In genomic region chr19:1935484-1936208, GRCh38 we compare ENCODE assay signal across 8 cellular contexts. TPM values are rescaled to one million over a fixed set of nuclear protein-coding genes. Genes with fewer than 3 reads are reported as not detected.
DNase-seq lines count a peak whose midpoint lies in the region; ATAC-seq and TF ChIP-seq lines count a peak whose summit lies in the region.

No MANE protein-coding gene starts in this region.

- H3K79me2 ChIP-seq in parathyroid adenoma: no peaks in the 10 kb centered on the region

- H3K36me3 ChIP-seq in parathyroid adenoma (ENCODE audit: control insufficient read depth, insufficient read depth, low read length): no peaks in the 10 kb centered on the region

- H3K27me3 Mint-ChIP-seq in activated CD8-positive, alpha-beta memory T cell treated with anti-CD3 and anti-CD28 coated beads, Interleukin-2, amount 10 ng/mL, durations not matched to agents 7 days and 5 days: no peaks in the 10 kb centered on the region

- H3K36me3 Mint-ChIP-seq in activated CD8-positive, alpha-beta memory T cell treated with anti-CD3 and anti-CD28 coated beads, Interleukin-2, amount 10 ng/mL, durations not matched to agents 7 days and 5 days: peaks cover 28% of the 10 kb centered on the region

- no peak overlapping the region for H3K4me3 Mint-ChIP-seq in activated CD8-positive, alpha-beta memory T cell treated with anti-CD3 and anti-CD28 coated beads, Interleukin-2, amount 10 ng/mL, durations not matched to agents 7 days and 5 days

- H2AFZ ChIP-seq in parathyroid adenoma: peak overlapping the region; percentile 64

- DNase-seq in NCI-H1092 treated with DMSO at 0.1 percent for 48 hours (lab: John Stamatoyannopoulos, UW) (peak; percentile 28), NCI-H1092 (lab: John Stamatoyannopoulos, UW) (no peak), NAMALWA (ENCODE audit: low spot score) (peak; percentile 58), cardiac fibroblast (ENCODE audit: low read depth in 2 of 2) (peak; percentile 70 to 82), NCI-H2081 treated with DMSO at 0.1 percent for 48 hours (lab: John Stamatoyannopoulos, UW) (no peak)
- DNase-seq in activated CD8-positive, alpha-beta memory T cell treated with anti-CD3 and anti-CD28 coated beads, Interleukin-2, amount 10 ng/mL, durations not matched to agents 7 days and 5 days: no peak
- no peak for DNase-seq in activated CD4-positive, CD25-positive, alpha-beta regulatory T cell treated with anti-CD3 and anti-CD28 coated beads, Interleukin-2, amount 50 U/mL, for 72 hours

- peaks cover 10% of the 10 kb centered on the region for H3K4me1 ChIP-seq in parathyroid adenoma

- H3K9ac ChIP-seq in parathyroid adenoma: no peak overlapping the region

- H3K27ac Mint-ChIP-seq in activated CD8-positive, alpha-beta memory T cell treated with anti-CD3 and anti-CD28 coated beads, Interleukin-2, amount 10 ng/mL, durations not matched to agents 7 days and 5 days: no peak overlapping the region

- ATAC-seq in activated CD8-positive, alpha-beta memory T cell treated with anti-CD3 and anti-CD28 coated beads, Interleukin-2, amount 10 ng/mL, durations not matched to agents 7 days and 5 days: no peak

- no peaks in the 10 kb centered on the region for H3K9me3 ChIP-seq in parathyroid adenoma (ENCODE audit: control insufficient read depth, low read length)

- no peak overlapping the region for H3K4me3 ChIP-seq in cardiac fibroblast (replicated peaks in 1 of 2; ENCODE audit: low read depth in 2 of 2, low read length in 2 of 2)
- H3K4me3 ChIP-seq in parathyroid adenoma (ENCODE audit: low read depth, low read length): no peak overlapping the region

- H3K4me2 ChIP-seq in parathyroid adenoma (ENCODE audit: low read length): no peak overlapping the region

- H3K4me1 Mint-ChIP-seq in activated CD8-positive, alpha-beta memory T cell treated with anti-CD3 and anti-CD28 coated beads, Interleukin-2, amount 10 ng/mL, durations not matched to agents 7 days and 5 days: peaks cover 24% of the 10 kb centered on the region

- H3K27me3 ChIP-seq in parathyroid adenoma (ENCODE audit: control insufficient read depth, insufficient read depth, low read length): no peaks in the 10 kb centered on the region

- H3K9me3 Mint-ChIP-seq in activated CD8-positive, alpha-beta memory T cell treated with anti-CD3 and anti-CD28 coated beads, Interleukin-2, amount 10 ng/mL, durations not matched to agents 7 days and 5 days (ENCODE audit: low read depth): peaks cover 13% of the 10 kb centered on the region

- no peak overlapping the region for H3K27ac ChIP-seq in parathyroid adenoma

- TF ChIP-seq CTCF in cardiac fibroblast (IDR thresholded peaks at IDR 0.05; ENCODE audit: low read depth, low read length) (no peak), parathyroid adenoma (IDR thresholded peaks at IDR 0.05) (no peak)

- CTCF ChIA-PET in activated CD8-positive, alpha-beta memory T cell treated with anti-CD3 and anti-CD28 coated beads, Interleukin-2, amount 10 ng/mL, durations not matched to agents 7 days and 5 days (lab: Charles Lee): interaction anchor here (1.6 kb wide), 1 partner anchor 10 kb away, joined by 4 read pairs; no protein-coding TSS in a partner anchor

RNA-seq across cellular contexts. Expression of gene CSNK1G2, which starts 5.3 kb away (rescaled TPM):
- total RNA-seq in activated CD8-positive, alpha-beta memory T cell treated with anti-CD3 and anti-CD28 coated beads, Interleukin-2, amount 10 ng/mL, durations not matched to agents 7 days and 5 days: 100 to 1,000 TPM; 114 to 129 TPM

RNA-seq across cellular contexts. Expression of gene ADAT3, which starts 30.4 kb away (rescaled TPM):
- 10 to 100 TPM in 1 of 2 experiments, 1 to 10 TPM in 1; 9.3 to 11.4 TPM for total RNA-seq in activated CD8-positive, alpha-beta memory T cell treated with anti-CD3 and anti-CD28 coated beads, Interleukin-2, amount 10 ng/mL, durations not matched to agents 7 days and 5 days

RNA-seq across cellular contexts. Expression of gene SCAMP4, which starts 30.4 kb away (rescaled TPM):
- total RNA-seq in activated CD8-positive, alpha-beta memory T cell treated with anti-CD3 and anti-CD28 coated beads, Interleukin-2, amount 10 ng/mL, durations not matched to agents 7 days and 5 days: 10 to 100 TPM; 32.9 to 34.8 TPM

RNA-seq across cellular contexts. Expression of gene ABHD17A, which starts 50.4 kb away (rescaled TPM):
- 100 to 1,000 TPM; 156 to 189 TPM for total RNA-seq in activated CD8-positive, alpha-beta memory T cell treated with anti-CD3 and anti-CD28 coated beads, Interleukin-2, amount 10 ng/mL, durations not matched to agents 7 days and 5 days

Comparison
In these comparisons a context has a peak if more than half of its experiments do, and no peak if none do; other contexts are left out.
1. DNase-seq: peak in NCI-H1092 treated with DMSO at 0.1 percent for 48 hours (single experiment), NAMALWA (single experiment) and cardiac fibroblast (2 of 2); none in NCI-H1092 (single experiment), activated CD8-positive, alpha-beta memory T cell treated with anti-CD3 and anti-CD28 coated beads, Interleukin-2, amount 10 ng/mL, durations not matched to agents 7 days and 5 days (single experiment), NCI-H2081 treated with DMSO at 0.1 percent for 48 hours (single experiment) and activated CD4-positive, CD25-positive, alpha-beta regulatory T cell treated with anti-CD3 and anti-CD28 coated beads, Interleukin-2, amount 50 U/mL, for 72 hours (single experiment).